In genomic region chr6:87700729-87701675, GRCh38 we compare ENCODE assay signal across 8 cellular contexts. TPM values are rescaled to one million over a fixed set of nuclear protein-coding genes. Genes with fewer than 3 reads are reported as not detected.
DNase-seq lines count a peak whose midpoint lies in the region; ATAC-seq and TF ChIP-seq lines count a peak whose summit lies in the region.

No MANE protein-coding gene starts in this region.

- H3K9ac ChIP-seq in skeletal muscle satellite cell (ENCODE audit: low read depth, low read length): peak overlapping the region; percentile 96

- DNase-seq in AG09309 (ENCODE audit: low read depth): no peak
- peak; percentile 66 for DNase-seq in KBM-7
- DNase-seq in SK-MEL-5 (ENCODE audit: low read depth, low spot score): peak; percentile 52
- no peak for DNase-seq in astrocyte of the cerebellum (ENCODE audit: low read depth)
- DNase-seq in COLO829 (ENCODE audit: low spot score): no peak

- no peaks in the 10 kb centered on the region for H3K9me3 ChIP-seq in skeletal muscle satellite cell (replicated peaks; ENCODE audit: low read length)

- TF ChIP-seq CTCF in AG09309 (IDR thresholded peaks at IDR 0.05; ENCODE audit: control insufficient read depth, insufficient read depth, low read depth, low read length, missing control alignments): peak; percentile 8
- TF ChIP-seq CTCF in astrocyte of the cerebellum (IDR thresholded peaks at IDR 0.05; ENCODE audit: low read depth, low read length, missing control alignments): no peak

- ATAC-seq in GM18520 (IDR thresholded peaks at IDR 0.05; ENCODE audit: unreplicated experiment): peak; percentile 0

- H3K4me1 ChIP-seq in skeletal muscle satellite cell (ENCODE audit: control insufficient read depth, insufficient read depth, low read length): peaks cover 25% of the 10 kb centered on the region

- no peaks in the 10 kb centered on the region for H3K27me3 ChIP-seq in skeletal muscle satellite cell (ENCODE audit: control insufficient read depth, insufficient read depth, low read length)

- H3K4me2 ChIP-seq in skeletal muscle satellite cell (ENCODE audit: low read length): peak overlapping the region; percentile 92

- H3K4me3 ChIP-seq in AG09309 (ENCODE audit: control insufficient read depth, low read depth, low read length): peak overlapping the region; percentile 61
- peak overlapping the region; percentile 97 for H3K4me3 ChIP-seq in astrocyte of the cerebellum (ENCODE audit: low read depth, low read length)
- H3K4me3 ChIP-seq in iPS-11a (ENCODE audit: low read depth, low read length): peak overlapping the region; percentile 93
- peak overlapping the region; percentile 83 for H3K4me3 ChIP-seq in skeletal muscle satellite cell (ENCODE audit: low read length)

- in situ Hi-C loops in KBM-7 (cut with MboI; ENCODE audit: low pct_unique_long_range_greater_than_20kb, low sequenced_read_pairs): no loop called here
- in situ Hi-C loops in SK-MEL-5 (cut with HindIII; ENCODE audit: low pct_unique_long_range_greater_than_20kb, low sequenced_read_pairs): no loop called here
- in situ Hi-C loops in astrocyte of the cerebellum (cut with HindIII; ENCODE audit: low sequenced_read_pairs): no loop called here

- H3K36me3 ChIP-seq in skeletal muscle satellite cell (ENCODE audit: insufficient read depth, low read length): peaks cover 2% of the 10 kb centered on the region

RNA-seq across cellular contexts. Expression of gene AKIRIN2, which starts 1.0 kb away (rescaled TPM):
- 10.7 and 11.3 TPM in 2 replicates for total RNA-seq in SK-MEL-5 (2014; rRNA removed; shearing (Covaris generic))
- polyA plus RNA-seq in SK-MEL-5 (2015; cell fraction: cytosol; rRNA removed): 44.4 and 44.9 TPM in 2 replicates
- 20.0 and 21.0 TPM in 2 replicates for polyA plus RNA-seq in SK-MEL-5 (2015; cell fraction: nucleus; rRNA removed)
- 15.5 and 17.3 TPM in 2 replicates for total RNA-seq in skeletal muscle satellite cell (2012; rRNA removed)

Comparison
In these comparisons a context has a peak if more than half of its experiments do, and no peak if none do; other contexts are left out.
1. DNase-seq: peak in KBM-7 (single experiment) and SK-MEL-5 (single experiment); none in AG09309 (single experiment), astrocyte of the cerebellum (single experiment) and COLO829 (single experiment).
2. Peak in every context shown above with its lines, with median percentiles within 50 percentile points of each other: H3K4me3 ChIP-seq.